Comparison of ENCODE assay signal across 23 cellular contexts in genomic region chr10:110510086-110510485, GRCh38. TPM values are rescaled to one million over a fixed set of nuclear protein-coding genes. Genes with fewer than 3 reads are reported as not detected.
DNase-seq lines count a peak whose midpoint lies in the region; ATAC-seq, FAIRE-seq and TF ChIP-seq lines count a peak whose summit lies in the region.
"Had no signal": no experiment of that assay in that cellular context is flagged by ENCODE, and none has a peak within 500 bp of the region (broad histone marks: within the 10 kb centered on the region; RNA-seq: fewer than 3 reads in every experiment).

No MANE protein-coding gene starts in this region.

- H3K4me3 Mint-ChIP-seq in activated CD4-positive, alpha-beta memory T cell treated with anti-CD3 and anti-CD28 coated beads for 36 hours, result no peak overlapping the region
- no peak overlapping the region for H3K4me3 Mint-ChIP-seq in activated CD4-positive, alpha-beta memory T cell treated with anti-CD3 and anti-CD28 coated beads, Interleukin-2, amount 10 ng/mL, durations not matched to agents 7 days and 5 days
- H3K4me3 Mint-ChIP-seq in T-helper 17 cell, result peak overlapping the region; percentile 61
- H3K4me3 Mint-ChIP-seq: CD8-positive, alpha-beta memory T cell had no signal

- H3K27ac ChIP-seq in A549 (no peak overlapping the region), thyroid gland (no peak overlapping the region)
- H3K27ac ChIP-seq: 22Rv1 had no signal

- 85% methylated on average over 9 of the region's 9 CpGs for WGBS in A549 (ENCODE audit: missing lambda C conversion rate)
- 93 to 94% methylated on average over 7 to 9 of the region's 9 CpGs for WGBS in thyroid gland, 2 donors

- H3K4me1 Mint-ChIP-seq in activated CD4-positive, alpha-beta memory T cell treated with anti-CD3 and anti-CD28 coated beads for 36 hours (ENCODE audit: low read depth), result peaks cover 85% of the 10 kb centered on the region
- peaks cover 81% of the 10 kb centered on the region for H3K4me1 Mint-ChIP-seq in activated CD4-positive, alpha-beta memory T cell treated with anti-CD3 and anti-CD28 coated beads, Interleukin-2, amount 10 ng/mL, durations not matched to agents 7 days and 5 days
- H3K4me1 Mint-ChIP-seq in T-helper 17 cell, result peaks cover 26% of the 10 kb centered on the region

- TF ChIP-seq RAD21 in A549 (conservative IDR thresholded peaks at IDR 0.05 in 1 of 2, IDR thresholded peaks at IDR 0.05 in 1 of 2), result no peak

- peaks cover 93% of the 10 kb centered on the region for H3K36me3 Mint-ChIP-seq in activated CD4-positive, alpha-beta memory T cell treated with anti-CD3 and anti-CD28 coated beads for 36 hours
- H3K36me3 Mint-ChIP-seq in activated CD4-positive, alpha-beta memory T cell treated with anti-CD3 and anti-CD28 coated beads, Interleukin-2, amount 10 ng/mL, durations not matched to agents 7 days and 5 days (ENCODE audit: low read depth), result peaks cover 98% of the 10 kb centered on the region
- H3K36me3 Mint-ChIP-seq in T-helper 17 cell (ENCODE audit: low read depth), result peaks cover 7% of the 10 kb centered on the region

- TF ChIP-seq EP300 in A549 (IDR thresholded peaks at IDR 0.05), result no peak

- no peaks in the 10 kb centered on the region for H3K27me3 ChIP-seq in thyroid gland

- H3K9me3 ChIP-seq in A549 (no peaks in the 10 kb centered on the region), T-helper 17 cell (ENCODE audit: control insufficient read depth, low read length, poor library complexity, severe bottlenecking) (no peaks in the 10 kb centered on the region), thyroid gland (no peaks in the 10 kb centered on the region)

- H3K4me1 ChIP-seq in A549 (peaks cover 81% of the 10 kb centered on the region), thyroid gland (peaks cover 0 to 16% of the 10 kb centered on the region in 2 donors)

- CTCF ChIA-PET in activated CD4-positive, alpha-beta memory T cell treated with anti-CD3 and anti-CD28 coated beads for 36 hours (lab: Charles Lee), result interaction anchor here (0.8 to 0.9 kb wide), 2 partner anchors 36 to 203 kb away, joined by 3 read pairs; no protein-coding TSS in a partner anchor
- CTCF ChIA-PET in activated CD4-positive, alpha-beta memory T cell treated with anti-CD3 and anti-CD28 coated beads, Interleukin-2, amount 10 ng/mL, durations not matched to agents 7 days and 5 days (lab: Charles Lee), result interaction anchor here (1.2 kb wide), 1 partner anchor 11 kb away, joined by 6 read pairs; no protein-coding TSS in a partner anchor
- CTCF ChIA-PET in A549 (lab: Yijun Ruan, JAX), result interaction anchor here (0.8 to 5.6 kb wide), 3 partner anchors 11 to 203 kb away, joined by 3 to 26 read pairs (median 3); partner anchors contain the start of gene SMNDC1

- H3K27ac Mint-ChIP-seq in activated CD4-positive, alpha-beta memory T cell treated with anti-CD3 and anti-CD28 coated beads for 36 hours, result peak overlapping the region; percentile 45
- no peak overlapping the region for H3K27ac Mint-ChIP-seq in activated CD4-positive, alpha-beta memory T cell treated with anti-CD3 and anti-CD28 coated beads, Interleukin-2, amount 10 ng/mL, durations not matched to agents 7 days and 5 days
- no peak overlapping the region for H3K27ac Mint-ChIP-seq in T-helper 17 cell

- FAIRE-seq in A549 (lab: Jason Lieb, UNC), result no peak
- FAIRE-seq: G401.6, GM19239, H54 had no signal

- ATAC-seq in A549 (peak in 1 of 2 experiments; percentile 2; a peak in 3 of 6 replicates), T-helper 17 cell (peak; percentile 22), HG03139 (IDR thresholded peaks at IDR 0.05; ENCODE audit: unreplicated experiment) (no peak)

- no peak for DNase-seq in activated CD4-positive, alpha-beta memory T cell treated with anti-CD3 and anti-CD28 coated beads for 36 hours
- no peak for DNase-seq in activated CD4-positive, alpha-beta memory T cell treated with anti-CD3 and anti-CD28 coated beads, Interleukin-2, amount 10 ng/mL, durations not matched to agents 7 days and 5 days
- DNase-seq in A549 (ENCODE audit: low read depth in 1 of 2, low spot score in 1 of 2), result no peak
- DNase-seq in T-helper 17 cell, result no peak
- DNase-seq in choroid plexus epithelial cell (ENCODE audit: low read depth), result peak; percentile 30
- no peak for DNase-seq in thyroid gland
- DNase-seq in effector CD8-positive, alpha-beta T cell (lab: John Stamatoyannopoulos, UW), result no peak
- DNase-seq: AML-193; Calu3; CD8-positive, alpha-beta memory T cell; DMS153; KBM-7; NCI-H1048; NCI-H1417 treated with DMSO at 0.1 percent for 48 hours; NCI-H187; NCI-H446; NCI-H526; SHP77 had no signal

- no peak for TF ChIP-seq CTCF in A549 (IDR thresholded peaks at IDR 0.05)
- TF ChIP-seq CTCF in choroid plexus epithelial cell (conservative IDR thresholded peaks at IDR 0.05; ENCODE audit: low read depth, low read length), result no peak
- no peak for TF ChIP-seq CTCF in thyroid gland (IDR thresholded peaks at IDR 0.05)

- no peaks in the 10 kb centered on the region for H3K9me3 Mint-ChIP-seq in activated CD4-positive, alpha-beta memory T cell treated with anti-CD3 and anti-CD28 coated beads for 36 hours
- no peaks in the 10 kb centered on the region for H3K9me3 Mint-ChIP-seq in activated CD4-positive, alpha-beta memory T cell treated with anti-CD3 and anti-CD28 coated beads, Interleukin-2, amount 10 ng/mL, durations not matched to agents 7 days and 5 days
- H3K9me3 Mint-ChIP-seq: CD8-positive, alpha-beta memory T cell had no signal

- intact Hi-C loops in activated CD4-positive, alpha-beta memory T cell treated with anti-CD3 and anti-CD28 coated beads for 36 hours (cut with micrococcal nuclease), result no loop called here
- intact Hi-C loops in thyroid gland (cut with DNase I), result no loop called here

- peaks cover 16 to 19% of the 10 kb centered on the region in 2 donors for H3K36me3 ChIP-seq in thyroid gland

- no peak overlapping the region for H3K4me3 ChIP-seq in A549
- H3K4me3 ChIP-seq in choroid plexus epithelial cell (ENCODE audit: low read depth, low read length), result no peak overlapping the region
- no peak overlapping the region for H3K4me3 ChIP-seq in thyroid gland (replicated peaks in 1 of 3)

- peak overlapping the region; percentile 48; the same call in 1 of the 3 replicates for H3K4me2 ChIP-seq in A549

- TF ChIP-seq POLR2A in A549 (IDR thresholded peaks at IDR 0.05; ENCODE audit: low read length), result no peak
- no peak for TF ChIP-seq POLR2A in thyroid gland (IDR thresholded peaks at IDR 0.05)

- POLR2A ChIA-PET in activated CD4-positive, alpha-beta memory T cell treated with anti-CD3 and anti-CD28 coated beads for 36 hours (lab: Charles Lee), result no interaction called here
- POLR2A ChIA-PET in activated CD4-positive, alpha-beta memory T cell treated with anti-CD3 and anti-CD28 coated beads, Interleukin-2, amount 10 ng/mL, durations not matched to agents 7 days and 5 days (lab: Charles Lee), result interaction anchor here (15.1 kb wide), 1 partner anchor 150 kb away, joined by 431 read pairs; no protein-coding TSS in a partner anchor
- POLR2A ChIA-PET in A549 (lab: Yijun Ruan, JAX), result no interaction called here

- H3K27me3 Mint-ChIP-seq in activated CD4-positive, alpha-beta memory T cell treated with anti-CD3 and anti-CD28 coated beads for 36 hours, result no peaks in the 10 kb centered on the region
- H3K27me3 Mint-ChIP-seq in activated CD4-positive, alpha-beta memory T cell treated with anti-CD3 and anti-CD28 coated beads, Interleukin-2, amount 10 ng/mL, durations not matched to agents 7 days and 5 days, result no peaks in the 10 kb centered on the region
- H3K27me3 Mint-ChIP-seq in T-helper 17 cell, result no peaks in the 10 kb centered on the region
- H3K27me3 Mint-ChIP-seq: CD8-positive, alpha-beta memory T cell had no signal

TF ChIP-seq in A549, 52 proteins besides CTCF, POLR2A, EP300 and RAD21 (continues in another document):
- TF ChIP-seq BHLHE40 (IDR thresholded peaks at IDR 0.05; ENCODE audit: low read depth, low read length) (no peak), ESRRA (IDR thresholded peaks at IDR 0.05; ENCODE audit: borderline replicate concordance, low read length) (no peak), NFE2L2 (conservative IDR thresholded peaks at IDR 0.05; ENCODE audit: low read length) (no peak), KDM5A (IDR thresholded peaks at IDR 0.05) (no peak), JUNB (IDR thresholded peaks at IDR 0.05) (no peak), JUN (IDR thresholded peaks at IDR 0.05) (no peak), USF2 (IDR thresholded peaks at IDR 0.05) (no peak)

RNA-seq across cellular contexts. Expression of gene DUSP5, which starts 12.4 kb away (rescaled TPM):
- 100 to 1,000 TPM; 171 to 176 TPM for total RNA-seq in activated CD4-positive, alpha-beta memory T cell treated with anti-CD3 and anti-CD28 coated beads for 36 hours
- total RNA-seq in activated CD4-positive, alpha-beta memory T cell treated with anti-CD3 and anti-CD28 coated beads, Interleukin-2, amount 10 ng/mL, durations not matched to agents 7 days and 5 days, result 100 to 1,000 TPM; 143 TPM
- polyA plus RNA-seq in A549 (2011; rRNA removed) (152 and 171 TPM in 2 replicates), A549 (2017; fragmentation: RNase III; extraction: RNeasy Plus Mini Kit Qiagen cat#74134 plus additional on column Dnase treatment) (47.9 to 49.3 TPM (median 48.8 TPM) in 3 replicates)
- 92.2 and 125 TPM in 2 replicates for polyA plus RNA-seq in A549 (2012; cell fraction: cytosol; rRNA removed)
- polyA plus RNA-seq in A549 (2012; cell fraction: nucleus; rRNA removed), result 137 and 140 TPM in 2 replicates
- 652 and 758 TPM in 2 replicates for polyA minus RNA-seq in A549 (2011; rRNA and poly(A)+ RNA removed)
- total RNA-seq in T-helper 17 cell (100 to 1,000 TPM in 1 of 2 donors, 10 to 100 TPM in 1; 91.9 to 147 TPM), thyroid gland (10 to 100 TPM in 1 of 4 donors, 1 to 10 TPM in 3; 2.1 to 14.2 (median 7.1) TPM)

RNA-seq across cellular contexts. Expression of gene SMC3, which starts 57.4 kb away (rescaled TPM):
- 10 to 100 TPM; 89.5 to 92.2 TPM for total RNA-seq in activated CD4-positive, alpha-beta memory T cell treated with anti-CD3 and anti-CD28 coated beads for 36 hours
- 10 to 100 TPM; 81.0 to 83.0 TPM for total RNA-seq in activated CD4-positive, alpha-beta memory T cell treated with anti-CD3 and anti-CD28 coated beads, Interleukin-2, amount 10 ng/mL, durations not matched to agents 7 days and 5 days
- 39.2 and 59.5 TPM in 2 replicates for polyA plus RNA-seq in A549 (2011; rRNA removed)
- 11.2 and 14.2 TPM in 2 replicates for polyA plus RNA-seq in A549 (2012; cell fraction: cytosol; rRNA removed)
- polyA plus RNA-seq in A549 (2012; cell fraction: nucleus; rRNA removed), result 6.6 and 9.9 TPM in 2 replicates
- polyA plus RNA-seq in A549 (2017; fragmentation: RNase III; extraction: RNeasy Plus Mini Kit Qiagen cat#74134 plus additional on column Dnase treatment), result 60.0 to 60.7 TPM (median 60.5 TPM) in 3 replicates
- polyA minus RNA-seq in A549 (2011; rRNA and poly(A)+ RNA removed), result 9.1 and 10.0 TPM in 2 replicates
- total RNA-seq in T-helper 17 cell, result 10 to 100 TPM; 31.6 to 35.9 TPM
- 10 to 100 TPM; 28.5 to 38.2 (median 30.8) TPM for total RNA-seq in thyroid gland

Comparison
In these comparisons a context has a peak if more than half of its experiments do, and no peak if none do; other contexts are left out.
1. RNA of gene DUSP5, which starts 12.4 kb away (total RNA-seq): 171 to 176 TPM in activated CD4-positive, alpha-beta memory T cell treated with anti-CD3 and anti-CD28 coated beads for 36 hours, 91.9 to 147 TPM in T-helper 17 cell and 143 TPM in activated CD4-positive, alpha-beta memory T cell treated with anti-CD3 and anti-CD28 coated beads, Interleukin-2, amount 10 ng/mL, durations not matched to agents 7 days and 5 days; 2.1 to 14.2 TPM in thyroid gland; every median in the first group is over 4 times any median in the second.